8 cellular contexts compared by ENCODE assay signal in genomic region chr1:180156201-180156600, GRCh38. TPM values are rescaled to one million over a fixed set of nuclear protein-coding genes. Genes with fewer than 3 reads are reported as not detected.
DNase-seq lines count a peak whose midpoint lies in the region; ATAC-seq and TF ChIP-seq lines count a peak whose summit lies in the region.

No MANE protein-coding gene starts in this region.

- peak overlapping the region; percentile 90; the same call in 1 of the 2 replicates for H3K27ac ChIP-seq in C4-2B

- DNase-seq in MG63 (no peak), chondrocyte (ENCODE audit: low spot score) (no peak)
- DNase-seq in activated CD4-positive, CD25-positive, alpha-beta regulatory T cell (lab: John Stamatoyannopoulos, UW): no peak

- no peaks in the 10 kb centered on the region for H3K27me3 Mint-ChIP-seq in chondrocyte (ENCODE audit: low read depth)
- peaks cover 9% of the 10 kb centered on the region for H3K27me3 Mint-ChIP-seq in nephron (ENCODE audit: low read depth)

- H3K4me3 Mint-ChIP-seq in chondrocyte (ENCODE audit: unreplicated experiment) (peak overlapping the region; percentile 96), nephron (peak overlapping the region; percentile 89 to 95 (median 93))

- H3K4me3 ChIP-seq in MG63: peak overlapping the region; percentile 82

- H3K36me3 Mint-ChIP-seq in chondrocyte (ENCODE audit: low read depth): peaks cover 1% of the 10 kb centered on the region
- H3K36me3 Mint-ChIP-seq in nephron (ENCODE audit: low read depth): no peaks in the 10 kb centered on the region

- H3K9me3 Mint-ChIP-seq in chondrocyte (ENCODE audit: low read depth) (no peaks in the 10 kb centered on the region), nephron (no peaks in the 10 kb centered on the region)

- H3K27ac Mint-ChIP-seq in chondrocyte (ENCODE audit: unreplicated experiment) (peak overlapping the region; percentile 68), nephron (no peak overlapping the region)

- no peak for ATAC-seq in GM21723 (IDR thresholded peaks at IDR 0.05; ENCODE audit: unreplicated experiment)
- ATAC-seq in HG02938 (IDR thresholded peaks at IDR 0.05; ENCODE audit: unreplicated experiment): no peak
- no peak for ATAC-seq in HG02759 (IDR thresholded peaks at IDR 0.05; ENCODE audit: unreplicated experiment)

- H3K9me3 ChIP-seq in MG63: no peaks in the 10 kb centered on the region

- H3K36me3 ChIP-seq in MG63: peaks cover 12% of the 10 kb centered on the region

- H3K4me1 Mint-ChIP-seq in chondrocyte (ENCODE audit: low read depth): peaks cover 54% of the 10 kb centered on the region
- peaks cover 4% of the 10 kb centered on the region for H3K4me1 Mint-ChIP-seq in nephron

- H3K27me3 ChIP-seq in MG63: no peaks in the 10 kb centered on the region

- TF ChIP-seq CTCF in C4-2B (conservative IDR thresholded peaks at IDR 0.05): no peak
- no peak for TF ChIP-seq CTCF in chondrocyte (IDR thresholded peaks at IDR 0.05)
- no peak for TF ChIP-seq CTCF in nephron (IDR thresholded peaks at IDR 0.05; ENCODE audit: unreplicated experiment in 3 of 3)

RNA-seq across cellular contexts. Expression of gene QSOX1, which starts 1.5 kb away (rescaled TPM):
- 270 and 569 TPM in 2 replicates for total RNA-seq in MG63 (2014; rRNA removed; shearing (Covaris generic); ENCODE audit: low replicate concordance)
- 152 to 232 TPM (median 222 TPM) in 3 replicates for total RNA-seq in chondrocyte
